1 cellular context compared by ENCODE assay signal in the genomic region with DNA sequence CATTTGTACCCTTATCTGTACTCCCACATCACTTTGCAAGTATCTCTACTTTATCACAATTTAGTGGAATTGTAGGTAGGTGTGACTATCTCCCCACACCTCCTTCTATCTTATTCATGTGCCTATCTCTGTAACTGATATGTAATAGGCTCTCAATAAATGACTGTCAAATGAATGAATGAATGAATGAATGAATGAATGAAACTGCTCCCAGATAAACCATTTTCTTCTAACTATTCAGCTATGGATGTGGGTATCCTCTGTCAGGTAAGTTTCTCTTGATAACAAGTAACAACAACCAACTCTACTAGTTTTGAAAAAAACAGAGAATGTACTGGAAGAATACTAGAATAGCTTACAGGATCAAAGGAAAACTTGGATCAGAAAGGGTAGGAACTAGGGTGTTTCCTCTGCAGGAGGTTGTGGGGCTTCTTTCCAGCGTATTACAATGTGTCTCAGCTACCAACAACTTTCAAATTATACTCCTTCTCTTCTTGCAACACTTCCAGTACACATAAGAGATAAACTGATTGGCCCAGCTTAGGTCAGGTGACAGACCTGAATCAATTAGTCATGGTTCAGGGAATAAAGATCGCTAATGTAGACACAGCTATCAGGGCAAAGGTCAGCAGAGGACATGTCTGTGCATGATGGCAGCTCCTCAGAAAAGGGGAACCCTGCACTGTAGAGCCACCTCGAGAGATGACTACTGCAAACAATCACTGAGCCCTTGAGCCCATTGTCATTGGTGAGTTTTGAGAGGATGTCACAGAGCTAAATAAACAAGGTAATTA.
A peak's percentile ranks its signal among the peaks of the same experiment; 100 is the strongest.
TF ChIP-seq lines count a peak whose summit lies in the region.

No MANE protein-coding gene starts in this region.

TF ChIP-seq in liver, 16 proteins besides CTCF, POLR2A, EP300 and RAD21 (continued from another document):
- TF ChIP-seq, protein P1, sequence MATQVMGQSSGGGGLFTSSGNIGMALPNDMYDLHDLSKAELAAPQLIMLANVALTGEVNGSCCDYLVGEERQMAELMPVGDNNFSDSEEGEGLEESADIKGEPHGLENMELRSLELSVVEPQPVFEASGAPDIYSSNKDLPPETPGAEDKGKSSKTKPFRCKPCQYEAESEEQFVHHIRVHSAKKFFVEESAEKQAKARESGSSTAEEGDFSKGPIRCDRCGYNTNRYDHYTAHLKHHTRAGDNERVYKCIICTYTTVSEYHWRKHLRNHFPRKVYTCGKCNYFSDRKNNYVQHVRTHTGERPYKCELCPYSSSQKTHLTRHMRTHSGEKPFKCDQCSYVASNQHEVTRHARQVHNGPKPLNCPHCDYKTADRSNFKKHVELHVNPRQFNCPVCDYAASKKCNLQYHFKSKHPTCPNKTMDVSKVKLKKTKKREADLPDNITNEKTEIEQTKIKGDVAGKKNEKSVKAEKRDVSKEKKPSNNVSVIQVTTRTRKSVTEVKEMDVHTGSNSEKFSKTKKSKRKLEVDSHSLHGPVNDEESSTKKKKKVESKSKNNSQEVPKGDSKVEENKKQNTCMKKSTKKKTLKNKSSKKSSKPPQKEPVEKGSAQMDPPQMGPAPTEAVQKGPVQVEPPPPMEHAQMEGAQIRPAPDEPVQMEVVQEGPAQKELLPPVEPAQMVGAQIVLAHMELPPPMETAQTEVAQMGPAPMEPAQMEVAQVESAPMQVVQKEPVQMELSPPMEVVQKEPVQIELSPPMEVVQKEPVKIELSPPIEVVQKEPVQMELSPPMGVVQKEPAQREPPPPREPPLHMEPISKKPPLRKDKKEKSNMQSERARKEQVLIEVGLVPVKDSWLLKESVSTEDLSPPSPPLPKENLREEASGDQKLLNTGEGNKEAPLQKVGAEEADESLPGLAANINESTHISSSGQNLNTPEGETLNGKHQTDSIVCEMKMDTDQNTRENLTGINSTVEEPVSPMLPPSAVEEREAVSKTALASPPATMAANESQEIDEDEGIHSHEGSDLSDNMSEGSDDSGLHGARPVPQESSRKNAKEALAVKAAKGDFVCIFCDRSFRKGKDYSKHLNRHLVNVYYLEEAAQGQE (IDR thresholded peaks at IDR 0.05) = no peak
- TF ChIP-seq HNF4A (conservative IDR thresholded peaks at IDR 0.05) (peak; percentile 76 to 79), YY1 (IDR thresholded peaks at IDR 0.05) (peak; percentile 65), SP1 (IDR thresholded peaks at IDR 0.05) (peak; percentile 55), GABPA (IDR thresholded peaks at IDR 0.05 in 1 of 2, conservative IDR thresholded peaks at IDR 0.05 in 1 of 2) (no peak), NR2F2 (IDR thresholded peaks at IDR 0.05) (no peak)
